ENCODE assay signal across 19 cellular contexts in the genomic region with DNA sequence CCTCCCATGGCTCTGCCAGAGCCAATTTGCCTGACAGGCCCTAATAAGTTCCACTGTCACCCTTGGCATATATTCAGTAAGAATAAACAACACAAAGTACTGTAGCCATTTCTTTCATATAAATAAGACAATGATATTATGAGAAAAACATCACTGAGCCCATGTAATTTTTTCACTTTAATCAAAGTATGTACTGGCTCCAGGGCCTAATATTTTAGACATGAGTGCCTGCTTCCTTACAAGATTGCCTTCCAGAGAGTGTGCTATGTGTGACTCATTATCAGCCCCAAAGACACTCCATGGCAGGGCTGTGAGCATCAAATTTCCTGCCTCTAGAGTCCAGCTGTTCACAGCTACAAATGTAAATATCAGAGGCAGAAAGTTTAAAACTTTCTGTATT.
DNase-seq lines count a peak whose midpoint lies in the region.
"Had no signal": no experiment of that assay in that cellular context is flagged by ENCODE, and none has a peak within 500 bp of the region (broad histone marks: within the 10 kb centered on the region; RNA-seq: fewer than 3 reads in every experiment).

No MANE protein-coding gene starts in this region.

- H3K27ac ChIP-seq in GM23248: no peak overlapping the region

- no peaks in the 10 kb centered on the region for H3K79me2 ChIP-seq in GM23248 (ENCODE audit: insufficient read depth)

- in situ Hi-C loops in GM23248 (cut with MboI): no loop called here

- no peaks in the 10 kb centered on the region for H3K36me3 ChIP-seq in GM23248 (ENCODE audit: low read depth)

- H3K4me2 ChIP-seq in GM23248 (ENCODE audit: unreplicated experiment): no peak overlapping the region

- H3K4me1 ChIP-seq in GM23248 (ENCODE audit: insufficient read depth): no peaks in the 10 kb centered on the region

- no peaks in the 10 kb centered on the region for H3K27me3 ChIP-seq in GM23248 (replicated peaks; ENCODE audit: insufficient read depth)

- no peaks in the 10 kb centered on the region for H4K20me1 ChIP-seq in GM23248 (ENCODE audit: insufficient read depth)

- H3K9ac ChIP-seq in GM23248: no peak overlapping the region

- no peaks in the 10 kb centered on the region for H3K9me3 ChIP-seq in GM23248 (ENCODE audit: low read depth)

- H3K4me3 ChIP-seq in GM23248: no peak overlapping the region
- H3K4me3 ChIP-seq: GM12878 had no signal

- no peaks in the 10 kb centered on the region for H3F3A ChIP-seq in GM23248 (ENCODE audit: insufficient read depth)

- no peaks in the 10 kb centered on the region for H3K9me2 ChIP-seq in GM23248 (ENCODE audit: insufficient read depth)

- H2AFZ ChIP-seq in GM23248: no peak overlapping the region

- DNase-seq in NCI-H2107 treated with DMSO at 0.1 percent for 48 hours (lab: John Stamatoyannopoulos, UW; ENCODE audit: unreplicated experiment) (peak; percentile 4), NCI-H2107 (lab: John Stamatoyannopoulos, UW) (no peak), GM23248 (peak; percentile 3), NCI-H69 (lab: John Stamatoyannopoulos, UW) (peak; percentile 36), foreskin melanocyte (peak; percentile 76), cerebellar cortex (ENCODE audit: low spot score) (no peak)
- DNase-seq in stimulated activated CD4-positive, alpha-beta T cell treated with anti-CD3 and anti-CD28 coated beads, Interleukin-2, amount 100 ng/mL, for 24 hours: no peak
- DNase-seq in activated CD4-positive, CD25-positive, alpha-beta regulatory T cell treated with anti-CD3 and anti-CD28 coated beads, Interleukin-2, amount 50 U/mL, for 72 hours: no peak
- DNase-seq: AML-193; C1 segment of cervical spinal cord; Calu3; CD8-positive, alpha-beta memory T cell; DMS79; GOT3; KBM-7; NCI-H1105; NCI-H146; NCI-H748 treated with DMSO at 0.1 percent for 48 hours had no signal

Comparison
In these comparisons a context has a peak if more than half of its experiments do, and no peak if none do; other contexts are left out.
1. DNase-seq: peak in NCI-H2107 treated with DMSO at 0.1 percent for 48 hours (single experiment), GM23248 (single experiment), NCI-H69 (single experiment) and foreskin melanocyte (single experiment); none in NCI-H2107 (single experiment), stimulated activated CD4-positive, alpha-beta T cell treated with anti-CD3 and anti-CD28 coated beads, Interleukin-2, amount 100 ng/mL, for 24 hours (0 of 2), activated CD4-positive, CD25-positive, alpha-beta regulatory T cell treated with anti-CD3 and anti-CD28 coated beads, Interleukin-2, amount 50 U/mL, for 72 hours (single experiment) and cerebellar cortex (single experiment).